Comparison of ENCODE assay signal across 8 cellular contexts in genomic region chr1:153976819-153977249, GRCh38. TPM values are rescaled to one million over a fixed set of nuclear protein-coding genes. Genes with fewer than 3 reads are reported as not detected.
DNase-seq lines count a peak whose midpoint lies in the region; ATAC-seq and TF ChIP-seq lines count a peak whose summit lies in the region.

No MANE protein-coding gene starts in this region.

- H3K4me3 ChIP-seq in iPS DF 6.9 (ENCODE audit: low read length) = peak overlapping the region; percentile 98

- ATAC-seq in activated CD8-positive, alpha-beta T cell treated with anti-CD3 and anti-CD28 coated beads, Interleukin-2, amount 10 ng/mL, durations not matched to agents 7 days and 5 days = no peak
- ATAC-seq in stimulated activated memory B cell treated with anti-CD40 and anti-IgM and Interleukin-4, amounts not matched to agents 10 μg/mL and 1 μg/mL and 100 μg/mL, for 72 hours = no peak
- no peak for ATAC-seq in HG03039 (IDR thresholded peaks at IDR 0.05; ENCODE audit: unreplicated experiment)

- peaks cover 26% of the 10 kb centered on the region for H3K4me1 Mint-ChIP-seq in HFFc6 (ENCODE audit: low read depth)
- peaks cover 55% of the 10 kb centered on the region for H3K4me1 Mint-ChIP-seq in activated CD8-positive, alpha-beta T cell treated with anti-CD3 and anti-CD28 coated beads, Interleukin-2, amount 10 ng/mL, durations not matched to agents 7 days and 5 days (ENCODE audit: low read depth)
- H3K4me1 Mint-ChIP-seq in stimulated activated memory B cell treated with anti-CD40 and anti-IgM and Interleukin-4, amounts not matched to agents 10 μg/mL and 1 μg/mL and 100 μg/mL, for 72 hours = peaks cover 45% of the 10 kb centered on the region

- POLR2A ChIA-PET in activated CD8-positive, alpha-beta T cell treated with anti-CD3 and anti-CD28 coated beads, Interleukin-2, amount 10 ng/mL, durations not matched to agents 7 days and 5 days (lab: Charles Lee) = interaction anchor here (0.9 to 5.0 kb wide), 14 partner anchors 10 to 305 kb away, joined by 3 to 62 read pairs (median 6); partner anchors contain the start of genes CREB3L4, CRTC2, DENND4B and RAB13

- peak overlapping the region; percentile 98 for H3K4me3 Mint-ChIP-seq in HFFc6
- H3K4me3 Mint-ChIP-seq in activated CD8-positive, alpha-beta T cell treated with anti-CD3 and anti-CD28 coated beads, Interleukin-2, amount 10 ng/mL, durations not matched to agents 7 days and 5 days = peak overlapping the region; percentile 97
- peak overlapping the region; percentile 95 for H3K4me3 Mint-ChIP-seq in stimulated activated memory B cell treated with anti-CD40 and anti-IgM and Interleukin-4, amounts not matched to agents 10 μg/mL and 1 μg/mL and 100 μg/mL, for 72 hours

- no peak for DNase-seq in HFFc6
- no peak for DNase-seq in activated CD8-positive, alpha-beta T cell treated with anti-CD3 and anti-CD28 coated beads, Interleukin-2, amount 10 ng/mL, durations not matched to agents 7 days and 5 days
- DNase-seq in iPS DF 6.9 (ENCODE audit: low read depth, low spot score) = no peak
- DNase-seq in activated CD4-positive, CD25-positive, alpha-beta regulatory T cell treated with anti-CD3 and anti-CD28 coated beads, Interleukin-2, amount 50 U/mL, for 72 hours = no peak
- no peak for DNase-seq in UCSD-AML1 (lab: John Stamatoyannopoulos, UW; ENCODE audit: unreplicated experiment)
- DNase-seq in DMS153 (lab: John Stamatoyannopoulos, UW) = no peak

- peak overlapping the region; percentile 87 for H3K27ac Mint-ChIP-seq in HFFc6
- H3K27ac Mint-ChIP-seq in activated CD8-positive, alpha-beta T cell treated with anti-CD3 and anti-CD28 coated beads, Interleukin-2, amount 10 ng/mL, durations not matched to agents 7 days and 5 days = peak overlapping the region; percentile 93
- peak overlapping the region; percentile 94 for H3K27ac Mint-ChIP-seq in stimulated activated memory B cell treated with anti-CD40 and anti-IgM and Interleukin-4, amounts not matched to agents 10 μg/mL and 1 μg/mL and 100 μg/mL, for 72 hours

- peaks cover 10% of the 10 kb centered on the region; the same call in 1 of the 2 replicates for H3K36me3 ChIP-seq in iPS DF 6.9 (ENCODE audit: control insufficient read depth, insufficient read depth, low read length)

- CTCF ChIA-PET in activated CD8-positive, alpha-beta T cell treated with anti-CD3 and anti-CD28 coated beads, Interleukin-2, amount 10 ng/mL, durations not matched to agents 7 days and 5 days (lab: Charles Lee) = interaction anchor here (1.0 to 5.6 kb wide), 8 partner anchors 10 to 358 kb away, joined by 3 to 74 read pairs (median 11); partner anchors contain the start of genes CREB3L4, CRTC2, DENND4B and RAB13

- peaks cover 8% of the 10 kb centered on the region for H3K27me3 Mint-ChIP-seq in HFFc6 (ENCODE audit: insufficient read depth)
- no peaks in the 10 kb centered on the region for H3K27me3 Mint-ChIP-seq in activated CD8-positive, alpha-beta T cell treated with anti-CD3 and anti-CD28 coated beads, Interleukin-2, amount 10 ng/mL, durations not matched to agents 7 days and 5 days (ENCODE audit: low read depth)
- no peaks in the 10 kb centered on the region for H3K27me3 Mint-ChIP-seq in stimulated activated memory B cell treated with anti-CD40 and anti-IgM and Interleukin-4, amounts not matched to agents 10 μg/mL and 1 μg/mL and 100 μg/mL, for 72 hours

- H3K4me1 ChIP-seq in iPS DF 6.9 (ENCODE audit: control insufficient read depth, insufficient read depth, low read length) = no peaks in the 10 kb centered on the region

- no peak for TF ChIP-seq CTCF in HFFc6 (IDR thresholded peaks at IDR 0.05)

- no peaks in the 10 kb centered on the region for H3K9me3 Mint-ChIP-seq in HFFc6
- H3K9me3 Mint-ChIP-seq in activated CD8-positive, alpha-beta T cell treated with anti-CD3 and anti-CD28 coated beads, Interleukin-2, amount 10 ng/mL, durations not matched to agents 7 days and 5 days (ENCODE audit: insufficient read depth) = no peaks in the 10 kb centered on the region
- H3K9me3 Mint-ChIP-seq in stimulated activated memory B cell treated with anti-CD40 and anti-IgM and Interleukin-4, amounts not matched to agents 10 μg/mL and 1 μg/mL and 100 μg/mL, for 72 hours = no peaks in the 10 kb centered on the region

- H3K27ac ChIP-seq in iPS DF 6.9 (ENCODE audit: low read length) = no peak overlapping the region

- no peaks in the 10 kb centered on the region for H3K27me3 ChIP-seq in iPS DF 6.9 (ENCODE audit: control insufficient read depth, insufficient read depth, low read length)

- no CpG with 5 or more reads among the region's 16 CpGs for WGBS in iPS DF 6.9 (ENCODE audit: insufficient coverage, insufficient read length)

- no peaks in the 10 kb centered on the region for H3K9me3 ChIP-seq in iPS DF 6.9 (ENCODE audit: control insufficient read depth, insufficient read depth, low read length)

- peaks cover 38% of the 10 kb centered on the region for H3K36me3 Mint-ChIP-seq in HFFc6 (ENCODE audit: low read depth)
- H3K36me3 Mint-ChIP-seq in activated CD8-positive, alpha-beta T cell treated with anti-CD3 and anti-CD28 coated beads, Interleukin-2, amount 10 ng/mL, durations not matched to agents 7 days and 5 days (ENCODE audit: low read depth) = peaks cover 50% of the 10 kb centered on the region
- peaks cover 40% of the 10 kb centered on the region for H3K36me3 Mint-ChIP-seq in stimulated activated memory B cell treated with anti-CD40 and anti-IgM and Interleukin-4, amounts not matched to agents 10 μg/mL and 1 μg/mL and 100 μg/mL, for 72 hours

RNA-seq across cellular contexts. Expression of gene JTB, which starts 0.6 kb away (rescaled TPM):
- 100 to 1,000 TPM in 5 of 6 experiments, 10 to 100 TPM in 1; 99.3 to 128 (median 109) TPM for total RNA-seq in HFFc6 (2021; fragmentation: NEBNext Ultra II Directional; extraction: Animal tissue kit (Norgen Biotek cat#: 25700))
- total RNA-seq in activated CD8-positive, alpha-beta T cell treated with anti-CD3 and anti-CD28 coated beads, Interleukin-2, amount 10 ng/mL, durations not matched to agents 7 days and 5 days = 100 to 1,000 TPM; 133 to 140 TPM

RNA-seq across cellular contexts. Expression of gene CREB3L4, which starts 9.1 kb away (rescaled TPM):
- 1 to 10 TPM; 3.6 to 4.6 (median 4.1) TPM for total RNA-seq in HFFc6 (2021; fragmentation: NEBNext Ultra II Directional; extraction: Animal tissue kit (Norgen Biotek cat#: 25700))
- 1 to 10 TPM; 5.7 to 9.0 TPM for total RNA-seq in activated CD8-positive, alpha-beta T cell treated with anti-CD3 and anti-CD28 coated beads, Interleukin-2, amount 10 ng/mL, durations not matched to agents 7 days and 5 days

RNA-seq across cellular contexts. Expression of gene RAB13, which starts 9.3 kb away (rescaled TPM):
- total RNA-seq in HFFc6 (2021; fragmentation: NEBNext Ultra II Directional; extraction: Animal tissue kit (Norgen Biotek cat#: 25700)) = 100 to 1,000 TPM; 119 to 138 (median 128) TPM
- 1 to 10 TPM; 5.2 to 6.5 TPM for total RNA-seq in activated CD8-positive, alpha-beta T cell treated with anti-CD3 and anti-CD28 coated beads, Interleukin-2, amount 10 ng/mL, durations not matched to agents 7 days and 5 days

RNA-seq across cellular contexts. Expression of gene SLC39A1, which starts 13.5 kb away (rescaled TPM):
- 10 to 100 TPM; 88.8 to 95.7 (median 93.0) TPM for total RNA-seq in HFFc6 (2021; fragmentation: NEBNext Ultra II Directional; extraction: Animal tissue kit (Norgen Biotek cat#: 25700))
- 10 to 100 TPM; 35.7 to 36.5 TPM for total RNA-seq in activated CD8-positive, alpha-beta T cell treated with anti-CD3 and anti-CD28 coated beads, Interleukin-2, amount 10 ng/mL, durations not matched to agents 7 days and 5 days

RNA-seq across cellular contexts. Expression of gene RPS27, which starts 13.7 kb away (rescaled TPM):
- 1,000 to 10,000 TPM in 4 of 6 experiments, 100 to 1,000 TPM in 2; 954 to 1,562 (median 1,206) TPM for total RNA-seq in HFFc6 (2021; fragmentation: NEBNext Ultra II Directional; extraction: Animal tissue kit (Norgen Biotek cat#: 25700))
- 1,000 to 10,000 TPM; 1,866 to 2,104 TPM for total RNA-seq in activated CD8-positive, alpha-beta T cell treated with anti-CD3 and anti-CD28 coated beads, Interleukin-2, amount 10 ng/mL, durations not matched to agents 7 days and 5 days

Comparison
In these comparisons a context has a peak if more than half of its experiments do, and no peak if none do; other contexts are left out.
1. RNA of gene RAB13, which starts 9.3 kb away (total RNA-seq): 119 to 138 TPM in HFFc6; 5.2 to 6.5 TPM in activated CD8-positive, alpha-beta T cell treated with anti-CD3 and anti-CD28 coated beads, Interleukin-2, amount 10 ng/mL, durations not matched to agents 7 days and 5 days; every median in the first group is over 10 times any median in the second.
2. Peak in every context shown above with its lines, with median percentiles within 50 percentile points of each other: H3K27ac Mint-ChIP-seq and H3K4me3 Mint-ChIP-seq.